ENCODE assay signal across 2 cellular contexts in the genomic region with DNA sequence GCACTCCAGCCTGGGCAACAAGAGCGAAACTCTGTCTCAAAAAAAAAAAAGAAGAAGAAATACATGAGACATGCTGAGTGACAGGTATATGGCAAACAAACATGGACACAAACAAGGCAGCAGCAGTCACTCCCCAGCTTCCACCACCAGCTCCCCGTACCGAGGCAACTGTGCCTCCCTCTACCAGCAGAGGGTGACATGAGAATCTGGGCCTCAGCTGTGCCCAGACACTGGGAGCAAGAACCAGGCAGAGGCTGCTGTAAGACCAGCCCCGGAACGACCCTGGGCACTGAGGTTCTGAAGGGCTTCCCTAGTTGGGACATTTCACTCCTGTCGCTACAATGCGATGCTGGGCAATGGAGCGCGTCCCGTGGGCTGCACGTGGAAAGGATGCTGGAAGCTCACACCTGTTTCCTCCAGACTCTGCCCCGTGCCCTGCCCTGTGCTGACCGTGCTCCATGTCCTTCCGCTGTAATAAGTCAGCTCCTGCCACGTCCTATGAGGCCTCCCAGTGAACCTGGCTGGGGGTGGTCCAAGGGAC.
TF ChIP-seq lines count a peak whose summit lies in the region.

No MANE protein-coding gene starts in this region.

TF ChIP-seq in GM23338, 12 proteins besides CTCF, POLR2A, EP300 and RAD21:
- no peak for TF ChIP-seq JUNB (IDR thresholded peaks at IDR 0.05; ENCODE audit: unreplicated experiment)
- no peak for TF ChIP-seq ZNF331 (CRISPR knock-in tag; IDR thresholded peaks at IDR 0.05; ENCODE audit: low read depth)
- no peak for TF ChIP-seq NANOG (IDR thresholded peaks at IDR 0.05; ENCODE audit: borderline replicate concordance)

TF ChIP-seq in endothelial cell of umbilical vein, 7 proteins besides CTCF, POLR2A, EP300 and RAD21:
- TF ChIP-seq MYC (IDR thresholded peaks at IDR 0.05; ENCODE audit: low read depth, low read length) (no peak), MAX (IDR thresholded peaks at IDR 0.05; ENCODE audit: insufficient read depth, insufficient read length) (no peak), GATA2 (IDR thresholded peaks at IDR 0.05; ENCODE audit: insufficient read depth, insufficient read length, low read depth, low read length) (no peak), EZH2 (IDR thresholded peaks at IDR 0.05; ENCODE audit: borderline replicate concordance, low read depth, low read length, severe bottlenecking) (no peak), JUN (IDR thresholded peaks at IDR 0.05; ENCODE audit: borderline replicate concordance, insufficient read depth, insufficient read length, low read depth) (no peak), POLR2AphosphoS5 (IDR thresholded peaks at IDR 0.05; ENCODE audit: insufficient read depth, low read depth, low read length) (no peak), FOS (IDR thresholded peaks at IDR 0.05; ENCODE audit: borderline replicate concordance, insufficient read depth, low read length) (no peak)
